Comparison of ENCODE assay signal across 22 cellular contexts in the genomic region with DNA sequence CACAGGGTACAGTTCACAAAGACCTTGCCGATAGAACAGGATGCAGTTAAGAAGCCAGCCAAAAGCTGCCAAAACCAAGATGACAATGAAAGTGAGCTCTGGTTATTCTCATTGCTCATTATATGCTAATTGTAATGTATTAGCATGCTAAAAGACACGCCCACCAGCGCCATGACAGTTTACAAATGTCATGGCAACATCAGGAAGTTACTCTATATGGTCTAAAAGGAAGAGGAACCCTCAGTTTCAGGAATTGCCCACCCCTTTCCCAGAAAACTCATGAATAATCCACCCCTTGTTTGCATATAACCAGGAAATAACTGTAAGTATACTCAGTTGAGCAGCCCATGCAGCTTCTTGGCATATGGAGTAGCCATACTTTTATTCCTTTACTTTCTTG.
"Had no signal": no experiment of that assay in that cellular context is flagged by ENCODE, and none has a peak within 500 bp of the region (broad histone marks: within the 10 kb centered on the region; RNA-seq: fewer than 3 reads in every experiment).

No MANE protein-coding gene starts in this region.

- ATAC-seq: Panc1, PC-3, T-cell had no signal

- H3K9ac ChIP-seq: SK-N-SH had no signal

- H3K9me3 ChIP-seq: SK-N-SH had no signal

- H3K4me2 ChIP-seq: SK-N-SH had no signal

- DNase-seq: KBM-7, NCI-H1092 treated with DMSO at 0.1 percent for 48 hours, NCI-H1436, NCI-H187, NCI-H2029, NCI-H2081 treated with DMSO at 0.1 percent for 48 hours, NCI-H2171, NCI-H226, NCI-H446, NCI-H510A, NCI-H524 treated with DMSO at 0.1 percent for 48 hours, NCI-H69, NCI-H774, PC-3, SHP77, SK-N-SH, SW 1271, T-cell had no signal

- H3K27ac ChIP-seq: HL-60, RWPE1 had no signal

- FAIRE-seq: HTR-8/SVneo had no signal
